ENCODE assay signal across 8 cellular contexts in genomic region chr1:248863011-248863881, GRCh38. TPM values are rescaled to one million over a fixed set of nuclear protein-coding genes. Genes with fewer than 3 reads are reported as not detected.
DNase-seq lines count a peak whose midpoint lies in the region; ATAC-seq and TF ChIP-seq lines count a peak whose summit lies in the region.

No MANE protein-coding gene starts in this region.

- peak; percentile 79 for TF ChIP-seq POLR2A in GM10847 (IDR thresholded peaks at IDR 0.05; ENCODE audit: extremely low read depth, insufficient read length)
- TF ChIP-seq POLR2A in NB4 (IDR thresholded peaks at IDR 0.05; ENCODE audit: extremely low read depth, insufficient read length) = peak; percentile 42
- peak in 1 of 2 donors; percentile 64 for TF ChIP-seq POLR2A in heart left ventricle (IDR thresholded peaks at IDR 0.05)

- peak overlapping the region in 11 of 12 donors; percentile 24 to 80 (median 67) for H3K27ac ChIP-seq in heart left ventricle
- peak overlapping the region; percentile 80 for H3K27ac ChIP-seq in upper lobe of right lung

- peaks cover 0 to 30% (median 21%) of the 10 kb centered on the region in 12 donors for H3K4me1 ChIP-seq in heart left ventricle
- H3K4me1 ChIP-seq in upper lobe of right lung = peaks cover 15% of the 10 kb centered on the region

- WGBS in heart left ventricle, 4 donors = 5 to 7% (median 6%) methylated on average over 41 to 46 of the region's 46 CpGs

- no peaks in the 10 kb centered on the region for H3K9me3 ChIP-seq in heart left ventricle
- no peaks in the 10 kb centered on the region for H3K9me3 ChIP-seq in upper lobe of right lung

- peak overlapping the region; percentile 84 for H3K4me3 Mint-ChIP-seq in activated naive CD8-positive, alpha-beta T cell treated with anti-CD3 and anti-CD28 coated beads for 36 hours

- H3K4me1 Mint-ChIP-seq in activated naive CD8-positive, alpha-beta T cell treated with anti-CD3 and anti-CD28 coated beads for 36 hours = peaks cover 25% of the 10 kb centered on the region

- H3K27me3 ChIP-seq in heart left ventricle = no peaks in the 10 kb centered on the region
- no peaks in the 10 kb centered on the region for H3K27me3 ChIP-seq in upper lobe of right lung

- H3K36me3 ChIP-seq in heart left ventricle = no peaks in the 10 kb centered on the region
- no peaks in the 10 kb centered on the region for H3K36me3 ChIP-seq in upper lobe of right lung

- H3K9me3 Mint-ChIP-seq in activated naive CD8-positive, alpha-beta T cell treated with anti-CD3 and anti-CD28 coated beads for 36 hours = no peaks in the 10 kb centered on the region

- H3K27me3 Mint-ChIP-seq in activated naive CD8-positive, alpha-beta T cell treated with anti-CD3 and anti-CD28 coated beads for 36 hours = no peaks in the 10 kb centered on the region

- H3K4me3 ChIP-seq in NB4 (ENCODE audit: low read depth, low read length) = peak overlapping the region; percentile 60
- peak overlapping the region; percentile 28 to 79 (median 62) for H3K4me3 ChIP-seq in heart left ventricle
- H3K4me3 ChIP-seq in upper lobe of right lung = peak overlapping the region; percentile 65

- intact Hi-C loops in heart left ventricle (cut with DNase I) (no loop called here), posterior cingulate gyrus (cut with DNase I) (loop anchor here (1.0 kb wide), 1 partner anchor 9 kb away; no protein-coding TSS in a partner anchor), upper lobe of right lung (cut with DNase I) (no loop called here)

- peak; percentile 67 for ATAC-seq in HG02588 (IDR thresholded peaks at IDR 0.05; ENCODE audit: unreplicated experiment)
- peak; percentile 73 to 85 (median 80) for ATAC-seq in heart left ventricle
- ATAC-seq in upper lobe of right lung = peak; percentile 80

- H3K36me3 Mint-ChIP-seq in activated naive CD8-positive, alpha-beta T cell treated with anti-CD3 and anti-CD28 coated beads for 36 hours = peaks cover 5% of the 10 kb centered on the region

- H3K27ac Mint-ChIP-seq in activated naive CD8-positive, alpha-beta T cell treated with anti-CD3 and anti-CD28 coated beads for 36 hours = peak overlapping the region; percentile 81

- TF ChIP-seq CTCF in NB4 (IDR thresholded peaks at IDR 0.05; ENCODE audit: low read depth, low read length) = no peak
- TF ChIP-seq CTCF in heart left ventricle (IDR thresholded peaks at IDR 0.05) = no peak
- TF ChIP-seq CTCF in upper lobe of right lung (IDR thresholded peaks at IDR 0.05) = no peak

- DNase-seq in NB4 (ENCODE audit: low read depth) = peak; percentile 84
- DNase-seq in SKM-1 (lab: John Stamatoyannopoulos, UW; ENCODE audit: unreplicated experiment) = peak; percentile 37
- peak; percentile 84 for DNase-seq in activated naive CD8-positive, alpha-beta T cell treated with anti-CD3 and anti-CD28 coated beads for 36 hours
- DNase-seq in heart left ventricle = peak; percentile 89 to 94 (median 91)
- DNase-seq in posterior cingulate gyrus = peak; percentile 71 to 97 (median 84)
- DNase-seq in upper lobe of right lung = peak; percentile 92

RNA-seq across cellular contexts. Expression of gene ZNF692, which starts 4.4 kb away (rescaled TPM):
- 10 to 100 TPM; 59.1 to 62.2 TPM for total RNA-seq in activated naive CD8-positive, alpha-beta T cell treated with anti-CD3 and anti-CD28 coated beads for 36 hours
- total RNA-seq in heart left ventricle = 10 to 100 TPM in 6 of 9 donors, 1 to 10 TPM in 3; 7.4 to 19.7 (median 14.8) TPM
- polyA plus RNA-seq in heart left ventricle = 10 to 100 TPM; 14.8 to 32.4 TPM
- total RNA-seq in upper lobe of right lung = 38.1 TPM

RNA-seq across cellular contexts. Expression of gene ZNF672, which starts 25.2 kb away (rescaled TPM):
- 10 to 100 TPM; 46.4 to 48.0 TPM for total RNA-seq in activated naive CD8-positive, alpha-beta T cell treated with anti-CD3 and anti-CD28 coated beads for 36 hours
- total RNA-seq in heart left ventricle = 10 to 100 TPM; 27.9 to 63.8 (median 37.8) TPM
- polyA plus RNA-seq in heart left ventricle = 10 to 100 TPM; 20.5 to 50.1 TPM
- total RNA-seq in upper lobe of right lung = 38.1 TPM

RNA-seq across cellular contexts. Expression of gene SH3BP5L, which starts 37.5 kb away (rescaled TPM):
- total RNA-seq in activated naive CD8-positive, alpha-beta T cell treated with anti-CD3 and anti-CD28 coated beads for 36 hours = 10 to 100 TPM; 15.9 to 16.8 TPM
- total RNA-seq in heart left ventricle = 10 to 100 TPM; 15.8 to 47.1 (median 19.3) TPM
- polyA plus RNA-seq in heart left ventricle = 10 to 100 TPM; 17.9 to 51.1 TPM
- total RNA-seq in upper lobe of right lung = 21.3 TPM

RNA-seq across cellular contexts. Expression of gene PGBD2, which starts 42.8 kb away (rescaled TPM):
- total RNA-seq in activated naive CD8-positive, alpha-beta T cell treated with anti-CD3 and anti-CD28 coated beads for 36 hours = 1 to 10 TPM; 3.6 to 4.4 TPM
- total RNA-seq in heart left ventricle (1 to 10 TPM; 1.5 to 3.9 (median 2.6) TPM), upper lobe of right lung (6.9 TPM)
- polyA plus RNA-seq in heart left ventricle = 1 to 10 TPM; 2.1 TPM

Comparison
In these comparisons a context has a peak if more than half of its experiments do, and no peak if none do; other contexts are left out.
1. Peak in every context shown above with its lines: DNase-seq, ATAC-seq, H3K4me3 ChIP-seq and H3K27ac ChIP-seq.
2. DNase-seq: peak in every context shown above with its lines; median percentile 92 in upper lobe of right lung; 91 in heart left ventricle; 84 in NB4; 84 in activated naive CD8-positive, alpha-beta T cell treated with anti-CD3 and anti-CD28 coated beads for 36 hours; 84 in posterior cingulate gyrus; 37 in SKM-1.